Comparison of ENCODE assay signal across 1 cellular context in genomic region chr2:227351639-227352038, GRCh38.
TF ChIP-seq lines count a peak whose summit lies in the region.

No MANE protein-coding gene starts in this region.

TF ChIP-seq in GM12878, 131 proteins besides CTCF, POLR2A, EP300 and RAD21 (continued from another document):
- TF ChIP-seq PBX3 (IDR thresholded peaks at IDR 0.05; ENCODE audit: insufficient replicate concordance, low read depth, low read length) (no peak), TCF3 (IDR thresholded peaks at IDR 0.05; ENCODE audit: borderline replicate concordance, insufficient read depth, low read depth, low read length) (no peak), EED (IDR thresholded peaks at IDR 0.05; ENCODE audit: low read depth) (peak; percentile 62), HSF1 (IDR thresholded peaks at IDR 0.05; ENCODE audit: low read depth, low read length) (no peak), TAF1 (IDR thresholded peaks at IDR 0.05; ENCODE audit: borderline replicate concordance, low read depth, low read length) (0 out of 2 replicates have a peak, but pooled peaks have one; percentile 35), HDAC2 (IDR thresholded peaks at IDR 0.05) (no peak), REST (IDR thresholded peaks at IDR 0.05; ENCODE audit: low read depth, low read length) (no peak), MEF2A (IDR thresholded peaks at IDR 0.05; ENCODE audit: insufficient read depth, low read depth, low read length) (no peak), RELB (IDR thresholded peaks at IDR 0.05; ENCODE audit: low read depth) (peak; percentile 48; the same call in 1 of the 2 replicates), RUNX3 (IDR thresholded peaks at IDR 0.05; ENCODE audit: low read length) (peak; percentile 4; the same call in 1 of the 2 replicates), IKZF2 (IDR thresholded peaks at IDR 0.05) (peak in 1 of 2 experiments; percentile 16; a peak in 2 of 4 replicates), SPI1 (IDR thresholded peaks at IDR 0.05; ENCODE audit: borderline replicate concordance, insufficient read depth, low read depth, low read length) (no peak), ZNF384 (IDR thresholded peaks at IDR 0.05; ENCODE audit: borderline replicate concordance, low read depth, low read length) (no peak), POLR2AphosphoS5 (IDR thresholded peaks at IDR 0.05; ENCODE audit: low read length) (peak; percentile 37; the same call in 1 of the 2 replicates), CEBPB (IDR thresholded peaks at IDR 0.05; ENCODE audit: borderline replicate concordance in 1 of 2, low read depth in 2 of 2, low read length in 2 of 2) (no peak), NKRF (conservative IDR thresholded peaks at IDR 0.05) (no peak), ZBED1 (IDR thresholded peaks at IDR 0.05; ENCODE audit: borderline replicate concordance) (no peak)
TF ChIP-seq in GM12878: peak in this region for 7.
